Comparison of ENCODE assay signal across 11 cellular contexts in genomic region chr19:5172859-5173577, GRCh38.
DNase-seq lines count a peak whose midpoint lies in the region; FAIRE-seq and TF ChIP-seq lines count a peak whose summit lies in the region.
"Had no signal": no experiment of that assay in that cellular context is flagged by ENCODE, and none has a peak within 500 bp of the region (broad histone marks: within the 10 kb centered on the region; RNA-seq: fewer than 3 reads in every experiment).

No MANE protein-coding gene starts in this region.

- H3K9me3 ChIP-seq in H9 (ENCODE audit: control insufficient read depth, low read depth, low read length) (no peaks in the 10 kb centered on the region), SJSA1 (replicated peaks) (no peaks in the 10 kb centered on the region), fibroblast of lung (ENCODE audit: control insufficient read depth, insufficient read depth, low read depth, low read length) (no peaks in the 10 kb centered on the region)

- no peak overlapping the region for H3K4me3 Mint-ChIP-seq in H9
- H3K4me3 Mint-ChIP-seq: activated B cell treated with CpG ODN at 0.5 μM for 24 hours had no signal

- H3K23me2 ChIP-seq in H9 (ENCODE audit: insufficient read length, low read depth, low read length, poor library complexity, severe bottlenecking), result no peaks in the 10 kb centered on the region

- H3K4me1 ChIP-seq in H9 (ENCODE audit: insufficient read depth, low read length), result no peaks in the 10 kb centered on the region
- H3K4me1 ChIP-seq in SJSA1 (replicated peaks), result peaks cover 42% of the 10 kb centered on the region
- no peaks in the 10 kb centered on the region for H3K4me1 ChIP-seq in fibroblast of lung (ENCODE audit: control insufficient read depth, extremely low read depth, insufficient read depth, low read length)

- H2BK12ac ChIP-seq in H9 (ENCODE audit: insufficient read length, low read depth, low read length), result no peak overlapping the region

- H2AFZ ChIP-seq in H9 (ENCODE audit: low read length), result no peak overlapping the region
- H2AFZ ChIP-seq in fibroblast of lung (ENCODE audit: low read length), result no peak overlapping the region

- no peak overlapping the region for H3K9ac ChIP-seq in H9 (ENCODE audit: extremely low read depth, insufficient read length, low read length)
- H3K9ac ChIP-seq in fibroblast of lung (ENCODE audit: insufficient read depth, low read length), result no peak overlapping the region

- H3T11ph ChIP-seq in H9 (ENCODE audit: low read length), result no peak overlapping the region

- H3K79me2 ChIP-seq in H9 (ENCODE audit: insufficient read depth, low read length) (no peaks in the 10 kb centered on the region), fibroblast of lung (ENCODE audit: control insufficient read depth, insufficient read depth, low read length) (no peaks in the 10 kb centered on the region)

- H3K36me3 Mint-ChIP-seq in H9 (ENCODE audit: insufficient read depth in 1 of 3, low read depth in 3 of 3), result peaks cover 0 to 5% (median 4%) of the 10 kb centered on the region in 3 experiments; a peak in 3 of 7 replicates

- no peaks in the 10 kb centered on the region for H3K27me3 ChIP-seq in H9 (ENCODE audit: insufficient read depth, low read length)
- no peaks in the 10 kb centered on the region for H3K27me3 ChIP-seq in SJSA1 (replicated peaks)
- no peaks in the 10 kb centered on the region for H3K27me3 ChIP-seq in fibroblast of lung (ENCODE audit: control insufficient read depth, insufficient read depth, low read length)

- no CpG with 5 or more reads among the region's 8 CpGs for WGBS in H9 (ENCODE audit: extremely low coverage, insufficient read length, low lambda C conversion rate)

- H3K9me3 Mint-ChIP-seq in H9, result peaks cover 0 to 9% of the 10 kb centered on the region in 2 experiments; a peak in 2 of 5 replicates
- H3K9me3 Mint-ChIP-seq: activated B cell treated with CpG ODN at 0.5 μM for 24 hours had no signal

- no peak overlapping the region for H3K23ac ChIP-seq in H9 (ENCODE audit: insufficient read length, low read depth, low read length)

- H4K8ac ChIP-seq in H9 (replicated peaks; ENCODE audit: insufficient read length, low read depth, low read length), result no peak overlapping the region

- H3K27ac ChIP-seq in H9 (ENCODE audit: insufficient read length, low read depth, low read length), result no peak overlapping the region
- H3K27ac ChIP-seq in SJSA1, result peak overlapping the region; percentile 79
- peak overlapping the region; percentile 86 for H3K27ac ChIP-seq in fibroblast of lung (ENCODE audit: insufficient read depth, low read length)

- no peak overlapping the region for H2BK15ac ChIP-seq in H9 (ENCODE audit: low read depth, low read length)

- no peak for TF ChIP-seq POLR2A in GM12892 (IDR thresholded peaks at IDR 0.05; ENCODE audit: low read depth, low read length)

- H2BK120ac ChIP-seq in H9 (ENCODE audit: low read depth, low read length, poor library complexity, severe bottlenecking), result no peak overlapping the region

- H4K20me1 ChIP-seq in H9 (ENCODE audit: control insufficient read depth, insufficient read depth, insufficient read length) (no peaks in the 10 kb centered on the region), fibroblast of lung (ENCODE audit: control insufficient read depth, extremely low read depth, insufficient read depth, low read length) (no peaks in the 10 kb centered on the region)

- no peak overlapping the region for H3K18ac ChIP-seq in H9 (ENCODE audit: insufficient read length, low read depth, low read length)

- FAIRE-seq in GM12892 (lab: Jason Lieb, UNC), result no peak

- H3K4me2 ChIP-seq in H9 (ENCODE audit: insufficient read depth, insufficient read length, low read length) (no peak overlapping the region), fibroblast of lung (ENCODE audit: extremely low read depth, insufficient read depth, low read length) (peak overlapping the region; percentile 3)

- H3K4me1 Mint-ChIP-seq in H9, result peaks cover 4 to 9% of the 10 kb centered on the region in 2 experiments; a peak in 3 of 4 replicates
- H3K4me1 Mint-ChIP-seq: activated B cell treated with CpG ODN at 0.5 μM for 24 hours had no signal

- H2AK5ac ChIP-seq in H9 (ENCODE audit: insufficient read length, low read length), result no peak overlapping the region

- peak overlapping the region in 1 of 3 experiments; percentile 32; a peak in 1 of 7 replicates for H3K27ac Mint-ChIP-seq in H9
- H3K27ac Mint-ChIP-seq: activated B cell treated with CpG ODN at 0.5 μM for 24 hours had no signal

- H2BK5ac ChIP-seq in H9 (ENCODE audit: insufficient read length, low read length), result no peak overlapping the region

- no peak for TF ChIP-seq CTCF in H9 (conservative IDR thresholded peaks at IDR 0.05)
- TF ChIP-seq CTCF in fibroblast of lung (conservative IDR thresholded peaks at IDR 0.05 in 1 of 2, IDR thresholded peaks at IDR 0.05 in 1 of 2; ENCODE audit: low read depth in 1 of 2, low read length in 2 of 2), result no peak

- H3K36me3 ChIP-seq in SJSA1 (no peaks in the 10 kb centered on the region), fibroblast of lung (ENCODE audit: control insufficient read depth, insufficient read depth, low read length) (peaks cover 3% of the 10 kb centered on the region)

- DNase-seq in H9 (no peak), SJSA1 (ENCODE audit: low read depth in 1 of 2, low spot score in 2 of 2) (peak; percentile 82 to 84), fibroblast of lung (ENCODE audit: low read depth in 2 of 2) (peak; percentile 94 to 97), skeletal muscle cell (ENCODE audit: low read depth) (peak; percentile 87), C1 segment of cervical spinal cord (lab: John Stamatoyannopoulos, UW) (no peak), GM12892 (ENCODE audit: insufficient read length) (no peak)
- no peak for DNase-seq in effector CD4-positive, alpha-beta T cell
- DNase-seq in stimulated activated naive CD4-positive, alpha-beta T cell treated with Interleukin-2 at 50 U/mL for 16 hours (lab: John Stamatoyannopoulos, UW), result no peak
- DNase-seq: activated B cell treated with CpG ODN at 0.5 μM for 24 hours, cerebellar nuclear complex, NCI-H2029 had no signal

- H3K4ac ChIP-seq in H9 (ENCODE audit: low read depth, low read length), result no peak overlapping the region

- H3K56ac ChIP-seq in H9 (ENCODE audit: insufficient read length, low read depth, low read length), result no peak overlapping the region

- H3K4me3 ChIP-seq in SJSA1 (no peak overlapping the region), fibroblast of lung (replicated peaks in 1 of 4; ENCODE audit: control extremely low read depth in 1 of 4, insufficient read depth in 1 of 4, low read depth in 3 of 4, low read length in 4 of 4) (no peak overlapping the region), skeletal muscle cell (ENCODE audit: low read depth, low read length) (no peak overlapping the region)

- H3K27me3 Mint-ChIP-seq in H9 (ENCODE audit: low read depth), result peaks cover 20% of the 10 kb centered on the region
- H3K27me3 Mint-ChIP-seq: activated B cell treated with CpG ODN at 0.5 μM for 24 hours had no signal

- H2BK20ac ChIP-seq in H9 (ENCODE audit: low read depth, low read length, poor library complexity, severe bottlenecking), result no peak overlapping the region

- H3K14ac ChIP-seq in H9 (ENCODE audit: insufficient read depth, low read length), result peak overlapping the region; percentile 47; the same call in 1 of the 2 replicates

- no peak overlapping the region for H4K5ac ChIP-seq in H9 (ENCODE audit: insufficient read length, low read depth, low read length)

- no peaks in the 10 kb centered on the region for H3K79me1 ChIP-seq in H9 (ENCODE audit: insufficient read depth, low read depth, low read length, poor library complexity, severe bottlenecking)

- no peak overlapping the region for H4K91ac ChIP-seq in H9 (ENCODE audit: insufficient read length, low read depth, low read length)

Comparison
In these comparisons a context has a peak if more than half of its experiments do, and no peak if none do; other contexts are left out.
1. DNase-seq: peak in SJSA1 (2 of 2), fibroblast of lung (2 of 2) and skeletal muscle cell (single experiment); none in H9 (single experiment), effector CD4-positive, alpha-beta T cell (single experiment), stimulated activated naive CD4-positive, alpha-beta T cell treated with Interleukin-2 at 50 U/mL for 16 hours (single experiment), C1 segment of cervical spinal cord (0 of 14) and GM12892 (single experiment).